ENCODE assay signal across 12 cellular contexts in the genomic region with DNA sequence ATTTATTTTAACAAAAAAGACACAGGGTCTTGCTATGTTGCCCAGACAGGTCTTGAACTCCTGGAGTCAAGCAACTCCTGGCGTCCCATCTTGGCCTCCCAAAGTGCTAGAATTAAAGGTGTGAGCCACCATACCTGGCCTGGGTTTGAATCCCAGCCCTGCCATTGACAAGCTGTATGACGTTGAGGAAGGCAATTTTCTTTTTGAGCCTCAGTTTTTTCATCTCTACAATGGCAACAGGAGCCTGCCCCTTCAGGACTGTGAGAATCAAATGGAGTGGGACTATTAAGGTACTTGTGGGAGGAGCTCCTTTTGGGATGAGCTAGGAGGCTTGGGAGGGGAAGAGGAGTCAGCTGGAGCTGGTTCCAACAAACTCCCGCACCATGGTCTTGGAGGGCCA. TPM values are rescaled to one million over a fixed set of nuclear protein-coding genes. Genes with fewer than 3 reads are reported as not detected.
A peak's percentile ranks its signal among the peaks of the same experiment; 100 is the strongest.
DNase-seq lines count a peak whose midpoint lies in the region; ATAC-seq and TF ChIP-seq lines count a peak whose summit lies in the region.
"Had no signal": no experiment of that assay in that cellular context is flagged by ENCODE, and none has a peak within 500 bp of the region (broad histone marks: within the 10 kb centered on the region; RNA-seq: fewer than 3 reads in every experiment).

No MANE protein-coding gene starts in this region.

- no peaks in the 10 kb centered on the region for H3K9me3 ChIP-seq in right lobe of liver
- no peaks in the 10 kb centered on the region for H3K9me3 ChIP-seq in stomach smooth muscle (ENCODE audit: control insufficient read depth in 2 of 2, low read length in 2 of 2)

- no peak overlapping the region for H3K4me3 ChIP-seq in KMS-11 (IDR thresholded peaks at IDR 0.05; ENCODE audit: insufficient read depth, low read depth, low read length)
- no peak overlapping the region for H3K4me3 ChIP-seq in right lobe of liver
- peak overlapping the region in 1 of 2 donors; percentile 38 for H3K4me3 ChIP-seq in stomach smooth muscle (ENCODE audit: low read length in 2 of 2)

- H3K79me2 ChIP-seq in KMS-11 (ENCODE audit: insufficient read depth, low read depth) = peaks cover 29% of the 10 kb centered on the region

- POLR2A ChIA-PET in activated CD4-positive, alpha-beta memory T cell treated with anti-CD3 and anti-CD28 coated beads for 36 hours (lab: Charles Lee) = interaction anchor here (1.2 to 1.8 kb wide), 5 partner anchors 9 to 96 kb away, joined by 3 to 8 read pairs (median 4); partner anchors contain the start of genes CDC6 and WIPF2

- no peaks in the 10 kb centered on the region for H3K9me3 Mint-ChIP-seq in activated CD4-positive, alpha-beta memory T cell treated with anti-CD3 and anti-CD28 coated beads for 36 hours

- H3K4me1 Mint-ChIP-seq in activated CD4-positive, alpha-beta memory T cell treated with anti-CD3 and anti-CD28 coated beads for 36 hours (ENCODE audit: low read depth) = peaks cover 69% of the 10 kb centered on the region

- H3K4me1 ChIP-seq in KMS-11 (ENCODE audit: low read depth, poor library complexity, severe bottlenecking) (peaks cover 76% of the 10 kb centered on the region), right lobe of liver (peaks cover 0 to 75% (median 42%) of the 10 kb centered on the region in 4 donors), stomach smooth muscle (ENCODE audit: control insufficient read depth, insufficient read depth, low read length) (peaks cover 92% of the 10 kb centered on the region)

- peak overlapping the region; percentile 86 for H3K4me2 ChIP-seq in KMS-11

- H3K27me3 ChIP-seq in KMS-11 (ENCODE audit: insufficient read depth, low read depth) = no peaks in the 10 kb centered on the region
- H3K27me3 ChIP-seq in right lobe of liver = no peaks in the 10 kb centered on the region
- H3K27me3 ChIP-seq in stomach smooth muscle (ENCODE audit: control insufficient read depth in 1 of 2, insufficient read depth in 2 of 2, low read length in 2 of 2) = no peaks in the 10 kb centered on the region

- CTCF ChIA-PET in activated CD4-positive, alpha-beta memory T cell treated with anti-CD3 and anti-CD28 coated beads for 36 hours (lab: Charles Lee) = interaction anchor here (0.6 to 5.1 kb wide), 10 partner anchors 8 to 124 kb away, joined by 3 to 50 read pairs (median 4); no protein-coding TSS in a partner anchor

- no peak overlapping the region for H3K4me3 Mint-ChIP-seq in activated CD4-positive, alpha-beta memory T cell treated with anti-CD3 and anti-CD28 coated beads for 36 hours

- no peak overlapping the region for H2AFZ ChIP-seq in KMS-11 (ENCODE audit: low read depth)

- no peak for DNase-seq in activated CD4-positive, alpha-beta memory T cell treated with anti-CD3 and anti-CD28 coated beads for 36 hours
- DNase-seq in right lobe of liver = peak in 2 of 3 donors; percentile 6 to 12
- DNase-seq in stimulated activated CD4-positive, alpha-beta T cell treated with anti-CD3 and anti-CD28 coated beads, Interleukin-4, amount 100 ng/mL, for 4 hours = no peak
- no peak for DNase-seq in activated CD4-positive, CD25-positive, alpha-beta regulatory T cell (lab: John Stamatoyannopoulos, UW)
- DNase-seq: retina had no signal

- H3K27ac ChIP-seq in KMS-11 = peak overlapping the region; percentile 40
- no peak overlapping the region for H3K27ac ChIP-seq in right lobe of liver
- H3K27ac ChIP-seq in stomach smooth muscle (ENCODE audit: low read length) = peak overlapping the region; percentile 84
- H3K27ac ChIP-seq: HL-60 had no signal

- no peaks in the 10 kb centered on the region for H4K20me1 ChIP-seq in KMS-11 (ENCODE audit: insufficient read depth)

- no peak for ATAC-seq in right lobe of liver
- ATAC-seq in GM18870 (IDR thresholded peaks at IDR 0.05; ENCODE audit: unreplicated experiment) = no peak
- ATAC-seq in HG03460 (IDR thresholded peaks at IDR 0.05; ENCODE audit: unreplicated experiment) = no peak

- H3K9ac ChIP-seq in KMS-11 (no peak overlapping the region), stomach smooth muscle (ENCODE audit: low read length in 2 of 2) (peak overlapping the region in 1 of 2 donors; percentile 6)

- peaks cover 4% of the 10 kb centered on the region for H3K36me3 Mint-ChIP-seq in activated CD4-positive, alpha-beta memory T cell treated with anti-CD3 and anti-CD28 coated beads for 36 hours
- H3K36me3 Mint-ChIP-seq: activated naive CD8-positive, alpha-beta T cell had no signal

- H3K27me3 Mint-ChIP-seq in activated CD4-positive, alpha-beta memory T cell treated with anti-CD3 and anti-CD28 coated beads for 36 hours = no peaks in the 10 kb centered on the region
- H3K27me3 Mint-ChIP-seq: activated naive CD8-positive, alpha-beta T cell had no signal

- WGBS in right lobe of liver (ENCODE audit: insufficient coverage, low coverage, low lambda C conversion rate, missing lambda C conversion rate) = 100% methylated on average over 1 of the region's 3 CpGs

- no peaks in the 10 kb centered on the region for H3K36me3 ChIP-seq in KMS-11 (ENCODE audit: insufficient read depth)
- no peaks in the 10 kb centered on the region for H3K36me3 ChIP-seq in right lobe of liver
- no peaks in the 10 kb centered on the region for H3K36me3 ChIP-seq in stomach smooth muscle (ENCODE audit: control insufficient read depth in 2 of 2, insufficient read depth in 2 of 2, low read length in 2 of 2)

- peak overlapping the region; percentile 35 for H3K27ac Mint-ChIP-seq in activated CD4-positive, alpha-beta memory T cell treated with anti-CD3 and anti-CD28 coated beads for 36 hours

- no peak for TF ChIP-seq POLR2A in right lobe of liver (IDR thresholded peaks at IDR 0.05)

- intact Hi-C loops in activated CD4-positive, alpha-beta memory T cell treated with anti-CD3 and anti-CD28 coated beads for 36 hours (cut with micrococcal nuclease) = loop anchor here (5.0 kb wide), 3 partner anchors 42 to 292 kb away; partner anchors contain the start of gene TOP2A
- intact Hi-C loops in right lobe of liver (cut with DNase I) = no loop called here

- TF ChIP-seq CTCF in KMS-11 (conservative IDR thresholded peaks at IDR 0.05; ENCODE audit: low read depth, low read length) (no peak), right lobe of liver (IDR thresholded peaks at IDR 0.05) (no peak)

RNA-seq across cellular contexts. Expression of gene RARA, which starts 6.2 kb away (rescaled TPM):
- 10 to 100 TPM; 31.2 TPM for total RNA-seq in activated CD4-positive, alpha-beta memory T cell treated with anti-CD3 and anti-CD28 coated beads for 36 hours
- total RNA-seq in right lobe of liver = 10 to 100 TPM; 17.7 to 41.9 (median 22.9) TPM

RNA-seq across cellular contexts. Expression of gene CDC6, which starts 27.5 kb away (rescaled TPM):
- total RNA-seq in activated CD4-positive, alpha-beta memory T cell treated with anti-CD3 and anti-CD28 coated beads for 36 hours = 10 to 100 TPM; 95.6 to 95.7 TPM
- total RNA-seq in right lobe of liver = 1 to 10 TPM in 5 of 6 experiments, under 1 TPM in 1; 0.42 to 9.1 (median 3.1) TPM

RNA-seq across cellular contexts. Expression of gene GJD3, which starts 49.3 kb away (rescaled TPM):
- under 1 TPM in 1 of 2 experiments, not detected in 1; 0.27 TPM for total RNA-seq in activated CD4-positive, alpha-beta memory T cell treated with anti-CD3 and anti-CD28 coated beads for 36 hours
- total RNA-seq in right lobe of liver = under 1 TPM in 5 of 6 experiments, not detected in 1; 0.22 to 0.78 (median 0.37) TPM
- total RNA-seq: temporal lobe had no signal

Comparison
In these comparisons a context has a peak if more than half of its experiments do, and no peak if none do; other contexts are left out.
1. H3K27ac ChIP-seq: peak in KMS-11 (single experiment) and stomach smooth muscle (single experiment); none in right lobe of liver (0 of 3).
2. DNase-seq: peak in right lobe of liver (2 of 3); none in activated CD4-positive, alpha-beta memory T cell treated with anti-CD3 and anti-CD28 coated beads for 36 hours (single experiment), stimulated activated CD4-positive, alpha-beta T cell treated with anti-CD3 and anti-CD28 coated beads, Interleukin-4, amount 100 ng/mL, for 4 hours (0 of 2) and activated CD4-positive, CD25-positive, alpha-beta regulatory T cell (0 of 4).
3. RNA of gene CDC6, which starts 27.5 kb away (total RNA-seq): 95.6 to 95.7 TPM in activated CD4-positive, alpha-beta memory T cell treated with anti-CD3 and anti-CD28 coated beads for 36 hours; 0.42 to 9.1 TPM in right lobe of liver; every median in the first group is over 4 times any median in the second.